ENCODE assay signal across 1 cellular context in the genomic region with DNA sequence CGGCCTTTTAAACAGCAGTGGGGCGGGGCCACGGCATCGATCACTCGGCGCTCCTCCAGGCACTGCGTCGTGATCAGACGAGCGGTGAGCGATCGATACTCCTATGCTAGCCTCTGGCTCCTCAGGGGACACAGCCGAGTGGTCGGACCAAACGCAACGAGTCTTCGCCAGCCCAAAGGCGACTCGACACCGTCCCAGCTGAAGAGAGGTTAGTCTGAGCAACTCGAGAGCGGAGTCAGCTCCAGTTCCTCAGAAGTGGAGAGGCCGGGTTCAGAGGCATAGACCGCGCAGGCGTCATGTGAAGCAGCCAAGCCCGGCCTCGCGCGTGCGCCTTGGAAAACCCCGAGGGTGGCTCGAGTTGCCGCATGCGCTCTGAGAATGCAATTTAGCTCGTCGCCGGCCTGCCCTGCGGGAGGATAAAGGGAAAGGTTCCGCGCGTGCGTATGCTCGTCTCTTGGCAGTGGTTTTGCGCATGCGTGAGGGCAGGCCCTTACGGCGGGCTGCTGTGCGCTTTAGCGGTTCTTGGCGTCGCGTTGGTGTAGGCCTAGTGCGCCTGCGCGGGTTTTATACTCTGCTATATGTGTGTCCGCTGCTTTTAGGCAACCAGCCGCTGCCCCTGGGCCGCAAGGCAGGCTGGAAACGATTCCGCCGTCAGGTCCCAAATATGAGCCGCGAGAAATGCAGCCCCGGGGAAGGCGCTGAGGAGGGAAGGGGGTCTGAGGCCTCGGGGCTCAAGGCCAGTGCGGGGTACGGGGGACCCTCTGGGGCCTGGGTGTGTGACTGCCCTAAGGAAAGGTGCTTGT.
A peak's percentile ranks its signal among the peaks of the same experiment; 100 is the strongest.
TF ChIP-seq lines count a peak whose summit lies in the region.

A gene (plus strand): TSS at position 98 of the 803 bp plus-strand sequence. CDS start 6,598 bp downstream, outside the sequence.

TF ChIP-seq in HepG2, 621 proteins besides CTCF, POLR2A, EP300 and RAD21 (continued from another document and continues in another):
- TF ChIP-seq NFE2 (CRISPR knock-in tag; IDR thresholded peaks at IDR 0.05) = no peak; the same call in 1 of the 2 replicates
- no peak for TF ChIP-seq ZNF703 (CRISPR knock-in tag; IDR thresholded peaks at IDR 0.05; ENCODE audit: borderline replicate concordance)
- TF ChIP-seq ZNF589 (CRISPR knock-in tag; conservative IDR thresholded peaks at IDR 0.05) = peak; percentile 33; the same call in 1 of the 2 replicates
- peak; percentile 74 for TF ChIP-seq NCOA2 (CRISPR knock-in tag; IDR thresholded peaks at IDR 0.05)
- TF ChIP-seq, protein P1, sequence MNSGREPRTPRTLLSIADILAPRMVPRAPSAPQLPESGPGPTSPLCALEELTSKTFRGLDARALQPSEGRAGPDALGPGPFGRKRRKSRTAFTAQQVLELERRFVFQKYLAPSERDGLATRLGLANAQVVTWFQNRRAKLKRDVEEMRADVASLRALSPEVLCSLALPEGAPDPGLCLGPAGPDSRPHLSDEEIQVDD (CRISPR knock-in tag; IDR thresholded peaks at IDR 0.05; ENCODE audit: borderline replicate concordance) = peak; percentile 66
- TF ChIP-seq RELA (CRISPR knock-in tag; IDR thresholded peaks at IDR 0.05) = peak; percentile 93
- TF ChIP-seq SKI (IDR thresholded peaks at IDR 0.05; ENCODE audit: partially characterized antibody) = no peak
- peak; percentile 41 to 46; a peak in 2 of 4 replicates for TF ChIP-seq MAFK (conservative IDR thresholded peaks at IDR 0.05 in 1 of 2, IDR thresholded peaks at IDR 0.05 in 1 of 2; ENCODE audit: low read length in 2 of 2)
- no peak for TF ChIP-seq ZNF572 (CRISPR knock-in tag; IDR thresholded peaks at IDR 0.05)
- peak; percentile 95 for TF ChIP-seq IRF2 (CRISPR knock-in tag; IDR thresholded peaks at IDR 0.05)
- TF ChIP-seq SRSF1 (optimal IDR thresholded peaks at IDR 0.05; ENCODE audit: low read depth, low read length) = peak; percentile 39
- TF ChIP-seq, protein P2, sequence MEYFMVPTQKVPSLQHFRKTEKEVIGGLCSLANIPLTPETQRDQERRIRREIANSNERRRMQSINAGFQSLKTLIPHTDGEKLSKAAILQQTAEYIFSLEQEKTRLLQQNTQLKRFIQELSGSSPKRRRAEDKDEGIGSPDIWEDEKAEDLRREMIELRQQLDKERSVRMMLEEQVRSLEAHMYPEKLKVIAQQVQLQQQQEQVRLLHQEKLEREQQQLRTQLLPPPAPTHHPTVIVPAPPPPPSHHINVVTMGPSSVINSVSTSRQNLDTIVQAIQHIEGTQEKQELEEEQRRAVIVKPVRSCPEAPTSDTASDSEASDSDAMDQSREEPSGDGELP (IDR thresholded peaks at IDR 0.05; ENCODE audit: borderline replicate concordance, low read depth) = peak; percentile 73; the same call in 1 of the 2 replicates
- TF ChIP-seq ZNF788 (CRISPR knock-in tag; IDR thresholded peaks at IDR 0.05; ENCODE audit: borderline replicate concordance) = peak; percentile 97
- TF ChIP-seq, protein P3, sequence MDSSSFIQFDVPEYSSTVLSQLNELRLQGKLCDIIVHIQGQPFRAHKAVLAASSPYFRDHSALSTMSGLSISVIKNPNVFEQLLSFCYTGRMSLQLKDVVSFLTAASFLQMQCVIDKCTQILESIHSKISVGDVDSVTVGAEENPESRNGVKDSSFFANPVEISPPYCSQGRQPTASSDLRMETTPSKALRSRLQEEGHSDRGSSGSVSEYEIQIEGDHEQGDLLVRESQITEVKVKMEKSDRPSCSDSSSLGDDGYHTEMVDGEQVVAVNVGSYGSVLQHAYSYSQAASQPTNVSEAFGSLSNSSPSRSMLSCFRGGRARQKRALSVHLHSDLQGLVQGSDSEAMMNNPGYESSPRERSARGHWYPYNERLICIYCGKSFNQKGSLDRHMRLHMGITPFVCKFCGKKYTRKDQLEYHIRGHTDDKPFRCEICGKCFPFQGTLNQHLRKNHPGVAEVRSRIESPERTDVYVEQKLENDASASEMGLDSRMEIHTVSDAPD (CRISPR knock-in tag; IDR thresholded peaks at IDR 0.05) = peak; percentile 84
- peak; percentile 94 for TF ChIP-seq ZNF546 (CRISPR knock-in tag; conservative IDR thresholded peaks at IDR 0.05)
- TF ChIP-seq, protein P4, sequence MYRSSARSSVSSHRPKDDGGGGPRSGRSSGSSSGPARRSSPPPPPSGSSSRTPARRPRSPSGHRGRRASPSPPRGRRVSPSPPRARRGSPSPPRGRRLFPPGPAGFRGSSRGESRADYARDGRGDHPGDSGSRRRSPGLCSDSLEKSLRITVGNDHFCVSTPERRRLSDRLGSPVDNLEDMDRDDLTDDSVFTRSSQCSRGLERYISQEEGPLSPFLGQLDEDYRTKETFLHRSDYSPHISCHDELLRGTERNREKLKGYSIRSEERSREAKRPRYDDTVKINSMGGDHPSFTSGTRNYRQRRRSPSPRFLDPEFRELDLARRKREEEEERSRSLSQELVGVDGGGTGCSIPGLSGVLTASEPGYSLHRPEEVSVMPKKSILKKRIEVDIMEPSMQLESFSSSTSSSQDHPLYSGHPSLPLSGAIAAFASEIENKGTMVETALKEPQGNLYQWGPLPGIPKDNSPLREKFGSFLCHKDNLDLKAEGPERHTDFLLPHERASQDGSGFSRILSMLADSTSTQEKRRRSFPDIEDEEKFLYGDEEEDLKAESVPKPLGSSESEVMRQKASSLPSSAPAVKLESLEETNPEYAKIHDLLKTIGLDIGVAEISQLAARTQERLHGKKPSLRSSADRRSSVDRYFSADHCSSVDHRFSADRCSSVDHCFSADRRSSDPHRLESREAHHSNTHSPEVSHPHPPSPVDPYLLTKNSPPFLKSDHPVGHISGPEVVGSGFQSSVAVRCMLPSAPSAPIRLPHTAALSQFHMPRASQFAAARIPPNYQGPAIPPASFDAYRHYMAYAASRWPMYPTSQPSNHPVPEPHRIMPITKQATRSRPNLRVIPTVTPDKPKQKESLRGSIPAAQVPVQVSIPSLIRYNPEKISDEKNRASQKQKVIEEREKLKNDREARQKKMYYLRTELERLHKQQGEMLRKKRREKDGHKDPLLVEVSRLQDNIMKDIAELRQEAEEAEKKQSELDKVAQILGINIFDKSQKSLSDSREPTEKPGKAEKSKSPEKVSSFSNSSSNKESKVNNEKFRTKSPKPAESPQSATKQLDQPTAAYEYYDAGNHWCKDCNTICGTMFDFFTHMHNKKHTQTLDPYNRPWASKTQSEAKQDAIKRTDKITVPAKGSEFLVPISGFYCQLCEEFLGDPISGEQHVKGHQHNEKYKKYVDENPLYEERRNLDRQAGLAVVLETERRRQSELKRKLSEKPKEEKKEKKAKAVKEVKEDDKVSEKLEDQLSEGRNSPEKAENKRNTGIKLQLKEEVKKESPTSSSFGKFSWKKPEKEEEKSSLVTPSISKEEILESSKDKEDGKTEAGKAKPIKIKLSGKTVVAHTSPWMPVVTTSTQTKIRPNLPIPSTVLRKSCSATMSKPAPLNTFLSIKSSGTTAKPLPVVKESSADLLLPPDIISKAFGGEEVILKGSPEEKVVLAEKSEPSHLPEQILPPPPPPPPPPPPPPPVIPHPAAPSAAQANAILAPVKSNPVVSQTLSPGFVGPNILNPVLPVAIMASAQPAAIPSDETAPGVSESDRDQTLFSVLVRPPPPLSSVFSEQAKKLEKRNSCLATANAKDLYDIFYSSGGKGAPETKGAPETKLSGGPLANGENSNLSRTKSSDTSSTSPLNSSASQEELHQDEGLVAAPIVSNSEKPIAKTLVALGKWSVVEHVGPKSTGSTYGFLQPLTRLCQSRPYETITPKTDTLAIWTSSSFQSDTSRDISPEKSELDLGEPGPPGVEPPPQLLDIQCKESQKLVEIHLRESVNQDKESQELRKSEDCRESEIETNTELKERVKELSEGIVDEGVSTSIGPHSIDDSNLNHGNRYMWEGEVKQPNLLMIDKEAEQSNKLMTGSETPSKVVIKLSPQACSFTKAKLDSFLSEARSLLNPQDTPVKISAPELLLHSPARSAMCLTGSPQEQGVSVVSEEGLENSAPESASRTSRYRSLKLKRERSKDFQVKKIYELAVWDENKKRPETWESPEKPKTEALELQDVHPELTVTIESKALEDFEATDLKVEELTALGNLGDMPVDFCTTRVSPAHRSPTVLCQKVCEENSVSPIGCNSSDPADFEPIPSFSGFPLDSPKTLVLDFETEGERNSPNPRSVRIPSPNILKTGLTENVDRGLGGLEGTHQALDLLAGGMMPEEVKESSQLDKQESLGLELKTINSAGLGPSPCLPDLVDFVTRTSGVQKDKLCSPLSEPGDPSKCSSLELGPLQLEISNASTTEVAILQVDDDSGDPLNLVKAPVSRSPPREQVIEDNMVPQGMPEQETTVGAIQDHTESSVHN (CRISPR knock-in tag; IDR thresholded peaks at IDR 0.05) = peak; percentile 47; the same call in 1 of the 2 replicates
- TF ChIP-seq, protein P5, sequence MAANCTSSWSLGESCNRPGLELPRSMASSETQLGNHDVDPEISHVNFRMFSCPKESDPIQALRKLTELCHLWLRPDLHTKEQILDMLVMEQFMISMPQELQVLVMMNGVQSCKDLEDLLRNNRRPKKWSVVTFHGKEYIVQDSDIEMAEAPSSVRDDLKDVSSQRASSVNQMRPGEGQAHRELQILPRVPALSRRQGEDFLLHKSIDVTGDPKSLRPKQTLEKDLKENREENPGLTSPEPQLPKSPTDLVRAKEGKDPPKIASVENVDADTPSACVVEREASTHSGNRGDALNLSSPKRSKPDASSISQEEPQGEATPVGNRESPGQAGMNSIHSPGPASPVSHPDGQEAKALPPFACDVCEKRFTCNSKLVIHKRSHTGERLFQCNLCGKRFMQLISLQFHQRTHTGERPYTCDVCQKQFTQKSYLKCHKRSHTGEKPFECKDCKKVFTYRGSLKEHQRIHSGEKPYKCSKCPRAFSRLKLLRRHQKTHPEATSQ (CRISPR knock-in tag; IDR thresholded peaks at IDR 0.05; ENCODE audit: borderline replicate concordance) = peak; percentile 91; the same call in 1 of the 2 replicates
- peak; percentile 77 for TF ChIP-seq ZNF619 (CRISPR knock-in tag; IDR thresholded peaks at IDR 0.05)
- TF ChIP-seq MIER3 (CRISPR knock-in tag; IDR thresholded peaks at IDR 0.05; ENCODE audit: borderline replicate concordance) = peak; percentile 79
- TF ChIP-seq ZBTB3 (CRISPR knock-in tag; IDR thresholded peaks at IDR 0.05; ENCODE audit: borderline replicate concordance, low read depth) = peak; percentile 86; the same call in 1 of the 2 replicates
- TF ChIP-seq SMC3 (IDR thresholded peaks at IDR 0.05; ENCODE audit: low read length) = no peak
- no peak; the same call in 1 of the 2 replicates for TF ChIP-seq ZNF446 (CRISPR knock-in tag; IDR thresholded peaks at IDR 0.05)
- TF ChIP-seq, protein P6, sequence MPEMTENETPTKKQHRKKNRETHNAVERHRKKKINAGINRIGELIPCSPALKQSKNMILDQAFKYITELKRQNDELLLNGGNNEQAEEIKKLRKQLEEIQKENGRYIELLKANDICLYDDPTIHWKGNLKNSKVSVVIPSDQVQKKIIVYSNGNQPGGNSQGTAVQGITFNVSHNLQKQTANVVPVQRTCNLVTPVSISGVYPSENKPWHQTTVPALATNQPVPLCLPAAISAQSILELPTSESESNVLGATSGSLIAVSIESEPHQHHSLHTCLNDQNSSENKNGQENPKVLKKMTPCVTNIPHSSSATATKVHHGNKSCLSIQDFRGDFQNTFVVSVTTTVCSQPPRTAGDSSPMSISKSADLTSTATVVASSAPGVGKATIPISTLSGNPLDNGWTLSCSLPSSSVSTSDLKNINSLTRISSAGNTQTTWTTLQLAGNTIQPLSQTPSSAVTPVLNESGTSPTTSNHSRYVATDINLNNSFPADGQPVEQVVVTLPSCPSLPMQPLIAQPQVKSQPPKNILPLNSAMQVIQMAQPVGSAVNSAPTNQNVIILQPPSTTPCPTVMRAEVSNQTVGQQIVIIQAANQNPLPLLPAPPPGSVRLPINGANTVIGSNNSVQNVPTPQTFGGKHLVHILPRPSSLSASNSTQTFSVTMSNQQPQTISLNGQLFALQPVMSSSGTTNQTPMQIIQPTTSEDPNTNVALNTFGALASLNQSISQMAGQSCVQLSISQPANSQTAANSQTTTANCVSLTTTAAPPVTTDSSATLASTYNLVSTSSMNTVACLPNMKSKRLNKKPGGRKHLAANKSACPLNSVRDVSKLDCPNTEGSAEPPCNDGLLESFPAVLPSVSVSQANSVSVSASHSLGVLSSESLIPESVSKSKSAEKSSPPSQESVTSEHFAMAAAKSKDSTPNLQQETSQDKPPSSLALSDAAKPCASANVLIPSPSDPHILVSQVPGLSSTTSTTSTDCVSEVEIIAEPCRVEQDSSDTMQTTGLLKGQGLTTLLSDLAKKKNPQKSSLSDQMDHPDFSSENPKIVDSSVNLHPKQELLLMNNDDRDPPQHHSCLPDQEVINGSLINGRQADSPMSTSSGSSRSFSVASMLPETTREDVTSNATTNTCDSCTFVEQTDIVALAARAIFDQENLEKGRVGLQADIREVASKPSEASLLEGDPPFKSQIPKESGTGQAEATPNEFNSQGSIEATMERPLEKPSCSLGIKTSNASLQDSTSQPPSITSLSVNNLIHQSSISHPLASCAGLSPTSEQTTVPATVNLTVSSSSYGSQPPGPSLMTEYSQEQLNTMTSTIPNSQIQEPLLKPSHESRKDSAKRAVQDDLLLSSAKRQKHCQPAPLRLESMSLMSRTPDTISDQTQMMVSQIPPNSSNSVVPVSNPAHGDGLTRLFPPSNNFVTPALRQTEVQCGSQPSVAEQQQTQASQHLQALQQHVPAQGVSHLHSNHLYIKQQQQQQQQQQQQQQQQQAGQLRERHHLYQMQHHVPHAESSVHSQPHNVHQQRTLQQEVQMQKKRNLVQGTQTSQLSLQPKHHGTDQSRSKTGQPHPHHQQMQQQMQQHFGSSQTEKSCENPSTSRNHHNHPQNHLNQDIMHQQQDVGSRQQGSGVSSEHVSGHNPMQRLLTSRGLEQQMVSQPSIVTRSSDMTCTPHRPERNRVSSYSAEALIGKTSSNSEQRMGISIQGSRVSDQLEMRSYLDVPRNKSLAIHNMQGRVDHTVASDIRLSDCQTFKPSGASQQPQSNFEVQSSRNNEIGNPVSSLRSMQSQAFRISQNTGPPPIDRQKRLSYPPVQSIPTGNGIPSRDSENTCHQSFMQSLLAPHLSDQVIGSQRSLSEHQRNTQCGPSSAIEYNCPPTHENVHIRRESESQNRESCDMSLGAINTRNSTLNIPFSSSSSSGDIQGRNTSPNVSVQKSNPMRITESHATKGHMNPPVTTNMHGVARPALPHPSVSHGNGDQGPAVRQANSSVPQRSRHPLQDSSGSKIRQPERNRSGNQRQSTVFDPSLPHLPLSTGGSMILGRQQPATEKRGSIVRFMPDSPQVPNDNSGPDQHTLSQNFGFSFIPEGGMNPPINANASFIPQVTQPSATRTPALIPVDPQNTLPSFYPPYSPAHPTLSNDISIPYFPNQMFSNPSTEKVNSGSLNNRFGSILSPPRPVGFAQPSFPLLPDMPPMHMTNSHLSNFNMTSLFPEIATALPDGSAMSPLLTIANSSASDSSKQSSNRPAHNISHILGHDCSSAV (CRISPR knock-in tag; IDR thresholded peaks at IDR 0.05; ENCODE audit: borderline replicate concordance) = no peak
- no peak for TF ChIP-seq CENPX (CRISPR knock-in tag; IDR thresholded peaks at IDR 0.05)
- TF ChIP-seq SOX6 (IDR thresholded peaks at IDR 0.05) = no peak
- no peak; the same call in none of the 2 replicates for TF ChIP-seq SOX6 (CRISPR knock-in tag; IDR thresholded peaks at IDR 0.05)
- TF ChIP-seq ZNF484 (CRISPR knock-in tag; IDR thresholded peaks at IDR 0.05; ENCODE audit: borderline replicate concordance, low read depth) = peak; percentile 61; the same call in 1 of the 2 replicates
- peak; percentile 42; the same call in 1 of the 2 replicates for TF ChIP-seq ZNF383 (CRISPR knock-in tag; IDR thresholded peaks at IDR 0.05; ENCODE audit: borderline replicate concordance)
- TF ChIP-seq MYC (CRISPR knock-in tag; IDR thresholded peaks at IDR 0.05; ENCODE audit: borderline replicate concordance) = peak; percentile 88; the same call in 1 of the 2 replicates
- TF ChIP-seq, protein P7, sequence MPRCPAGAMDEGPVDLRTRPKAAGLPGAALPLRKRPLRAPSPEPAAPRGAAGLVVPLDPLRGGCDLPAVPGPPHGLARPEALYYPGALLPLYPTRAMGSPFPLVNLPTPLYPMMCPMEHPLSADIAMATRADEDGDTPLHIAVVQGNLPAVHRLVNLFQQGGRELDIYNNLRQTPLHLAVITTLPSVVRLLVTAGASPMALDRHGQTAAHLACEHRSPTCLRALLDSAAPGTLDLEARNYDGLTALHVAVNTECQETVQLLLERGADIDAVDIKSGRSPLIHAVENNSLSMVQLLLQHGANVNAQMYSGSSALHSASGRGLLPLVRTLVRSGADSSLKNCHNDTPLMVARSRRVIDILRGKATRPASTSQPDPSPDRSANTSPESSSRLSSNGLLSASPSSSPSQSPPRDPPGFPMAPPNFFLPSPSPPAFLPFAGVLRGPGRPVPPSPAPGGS (CRISPR knock-in tag; IDR thresholded peaks at IDR 0.05) = peak; percentile 93
- TF ChIP-seq ZNF850 (CRISPR knock-in tag; conservative IDR thresholded peaks at IDR 0.05) = no peak
